Comparison of ENCODE assay signal across 9 cellular contexts in the genomic region with DNA sequence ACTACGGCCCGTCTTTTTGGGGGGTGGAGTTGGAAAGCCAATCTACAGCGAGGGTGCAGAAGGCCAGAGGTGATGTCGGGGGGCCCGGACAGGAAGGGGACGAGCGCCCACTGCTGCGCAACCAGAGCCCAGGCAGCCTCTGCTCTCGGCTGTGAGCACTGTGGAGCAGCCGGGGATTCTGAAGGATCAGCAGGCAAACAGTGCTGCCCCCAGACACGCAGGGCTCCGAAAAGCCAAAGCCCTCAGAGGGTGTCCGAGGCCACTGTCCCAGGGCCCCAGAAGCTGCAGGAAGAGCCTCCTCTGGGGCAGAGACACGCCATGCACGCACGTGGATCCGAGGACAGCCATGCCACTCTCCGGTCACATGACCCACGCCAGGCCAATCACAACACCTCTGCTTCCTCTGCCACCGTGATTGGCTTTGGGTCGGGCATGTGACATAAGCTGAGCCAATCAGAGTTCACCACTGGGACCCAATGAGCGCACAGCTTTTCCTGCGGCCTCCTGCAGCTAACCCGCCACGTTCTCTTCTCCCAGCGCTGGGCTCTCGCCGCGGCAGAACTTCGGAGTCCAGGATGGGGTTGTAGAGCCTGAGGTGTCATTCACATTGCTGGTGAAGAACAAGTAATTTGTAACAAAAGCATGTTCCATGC. TPM values are rescaled to one million over a fixed set of nuclear protein-coding genes. Genes with fewer than 3 reads are reported as not detected.
DNase-seq lines count a peak whose midpoint lies in the region; ATAC-seq and FAIRE-seq lines count a peak whose summit lies in the region.
"Had no signal": no experiment of that assay in that cellular context is flagged by ENCODE, and none has a peak within 500 bp of the region (broad histone marks: within the 10 kb centered on the region; RNA-seq: fewer than 3 reads in every experiment).

No MANE protein-coding gene starts in this region.

- no peak overlapping the region for H3K4me3 Mint-ChIP-seq in naive thymus-derived CD8-positive, alpha-beta T cell

- no peaks in the 10 kb centered on the region for H3K36me3 Mint-ChIP-seq in naive thymus-derived CD8-positive, alpha-beta T cell

- DNase-seq in G401 (ENCODE audit: low spot score) = peak; percentile 89
- DNase-seq in NCI-H2029 treated with DMSO at 0.1 percent for 48 hours (lab: John Stamatoyannopoulos, UW) = peak; percentile 4
- DNase-seq in ecto neural progenitor cell (ENCODE audit: low spot score) = peak; percentile 77
- DNase-seq in naive thymus-derived CD8-positive, alpha-beta T cell = peak in 3 of 10 donors; percentile 21 to 40 (median 22)
- DNase-seq in NCI-H774 (lab: John Stamatoyannopoulos, UW) = no peak
- DNase-seq in RCC 7860 (ENCODE audit: low spot score) = no peak
- DNase-seq in activated CD8-positive, alpha-beta memory T cell treated with anti-CD3 and anti-CD28 coated beads for 24 hours = no peak

- no peaks in the 10 kb centered on the region for H3K27me3 Mint-ChIP-seq in naive thymus-derived CD8-positive, alpha-beta T cell
- H3K27me3 Mint-ChIP-seq: IgD-negative memory B cell had no signal

- H3K27ac Mint-ChIP-seq in naive thymus-derived CD8-positive, alpha-beta T cell = peak overlapping the region in 2 of 10 donors; percentile 11 to 13

- H3K4me1 Mint-ChIP-seq in naive thymus-derived CD8-positive, alpha-beta T cell = no peaks in the 10 kb centered on the region
- H3K4me1 Mint-ChIP-seq: IgD-negative memory B cell had no signal

- POLR2A ChIA-PET in naive thymus-derived CD8-positive, alpha-beta T cell (lab: Charles Lee) = interaction anchor here (0.5 kb wide), 1 partner anchor 1227 kb away, joined by 4 read pairs; no protein-coding TSS in a partner anchor

- no peaks in the 10 kb centered on the region for H3K9me3 Mint-ChIP-seq in naive thymus-derived CD8-positive, alpha-beta T cell

- in situ Hi-C loops in G401 (cut with HindIII; ENCODE audit: low sequenced_read_pairs) = no loop called here

- FAIRE-seq in RCC 7860 (lab: Jason Lieb, UNC) = no peak

- ATAC-seq in naive thymus-derived CD8-positive, alpha-beta T cell = peak; percentile 54 to 59
- no peak for ATAC-seq in HG03565 (IDR thresholded peaks at IDR 0.05; ENCODE audit: unreplicated experiment)

RNA-seq across cellular contexts. Expression of a gene that starts 40.7 kb away (rescaled TPM):
- 5,595 and 6,819 TPM in 2 replicates for total RNA-seq in G401 (2014; rRNA removed; shearing (Covaris generic))
- total RNA-seq in naive thymus-derived CD8-positive, alpha-beta T cell = 1,000 to 10,000 TPM; 1,189 to 1,230 TPM
- polyA plus RNA-seq in naive thymus-derived CD8-positive, alpha-beta T cell = 1,000 to 10,000 TPM; 1,334 to 1,669 (median 1,595) TPM

RNA-seq across cellular contexts. Expression of a gene that starts 56.2 kb away (rescaled TPM):
- 0.80 and 1.4 TPM in 2 replicates for total RNA-seq in G401 (2014; rRNA removed; shearing (Covaris generic))
- 1 to 10 TPM in 1 of 2 experiments, under 1 TPM in 1; 0.96 to 2.0 TPM for total RNA-seq in naive thymus-derived CD8-positive, alpha-beta T cell
- not detected for polyA plus RNA-seq in naive thymus-derived CD8-positive, alpha-beta T cell

Comparison
In these comparisons a context has a peak if more than half of its experiments do, and no peak if none do; other contexts are left out.
1. DNase-seq: peak in G401 (single experiment), NCI-H2029 treated with DMSO at 0.1 percent for 48 hours (single experiment) and ecto neural progenitor cell (single experiment); none in NCI-H774 (single experiment), RCC 7860 (single experiment) and activated CD8-positive, alpha-beta memory T cell treated with anti-CD3 and anti-CD28 coated beads for 24 hours (single experiment).